In the genomic region with DNA sequence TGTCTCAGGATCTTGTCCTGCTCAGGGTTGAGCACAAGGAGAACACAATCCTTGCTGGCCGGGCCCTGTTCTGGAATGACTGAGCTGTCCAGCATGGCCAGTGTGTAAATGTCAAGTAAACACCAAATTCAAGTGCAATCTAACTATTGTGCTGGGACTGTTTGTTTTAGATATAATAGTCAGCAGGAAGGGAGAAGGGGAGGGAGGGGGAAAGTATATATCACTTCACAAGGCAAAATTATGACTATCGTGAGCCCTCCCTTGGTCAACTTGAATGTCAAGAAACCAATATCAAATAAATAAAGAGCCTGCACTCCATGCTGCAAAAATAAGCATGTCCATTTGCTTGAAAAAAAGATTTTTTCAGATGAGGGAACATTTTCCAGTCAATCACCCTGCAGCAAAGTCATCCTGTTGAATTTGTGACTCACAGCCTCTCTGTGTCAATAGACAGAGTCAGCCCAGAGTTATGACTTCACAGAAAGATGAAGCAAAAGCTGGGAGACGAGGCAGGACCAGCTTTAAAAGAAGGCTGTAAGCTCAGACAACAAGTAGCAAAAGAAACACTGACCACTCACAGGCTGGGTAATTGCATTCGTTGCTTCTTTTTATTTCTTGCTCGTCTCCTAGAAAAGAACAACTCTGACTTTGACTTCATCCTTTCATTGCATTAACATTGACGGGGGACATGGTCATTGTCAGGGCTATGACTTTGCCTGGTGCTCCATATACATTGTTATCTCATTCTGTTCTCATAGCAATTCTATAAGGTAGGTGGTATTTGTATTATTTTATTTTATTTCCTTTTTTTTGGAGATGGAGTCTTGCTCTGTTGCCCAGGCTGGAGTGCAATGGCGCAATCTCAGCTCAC, we compare ENCODE assay signal across 9 cellular contexts.
DNase-seq lines count a peak whose midpoint lies in the region.
"Had no signal": no experiment of that assay in that cellular context is flagged by ENCODE, and none has a peak within 500 bp of the region (broad histone marks: within the 10 kb centered on the region; RNA-seq: fewer than 3 reads in every experiment).

No MANE protein-coding gene starts in this region.

- no peaks in the 10 kb centered on the region for H3K36me3 ChIP-seq in mucosa of rectum (ENCODE audit: control insufficient read depth in 2 of 2, insufficient read depth in 2 of 2, low read length in 2 of 2)

- H3K4me3 ChIP-seq in mucosa of rectum (ENCODE audit: low read length in 2 of 2), result peak overlapping the region; percentile 23 to 28

- peaks cover 7 to 17% of the 10 kb centered on the region in 2 donors for H3K4me1 ChIP-seq in mucosa of rectum (ENCODE audit: control insufficient read depth in 2 of 2, insufficient read depth in 2 of 2, low read length in 2 of 2)

- peak; percentile 50 for DNase-seq in COLO668 (lab: John Stamatoyannopoulos, UW; ENCODE audit: unreplicated experiment)
- peak; percentile 52 for DNase-seq in NCI-H2196 (lab: John Stamatoyannopoulos, UW; ENCODE audit: unreplicated experiment)
- peak; percentile 85 for DNase-seq in dedifferentiated amniotic fluid mesenchymal stem cell (ENCODE audit: extremely low spot score)
- no peak for DNase-seq in NCI-H1092 treated with DMSO at 0.1 percent for 48 hours (lab: John Stamatoyannopoulos, UW)
- no peak for DNase-seq in stimulated activated CD4-positive, alpha-beta T cell treated with anti-CD3 and anti-CD28 coated beads, Interleukin-2, amount 100 ng/mL, for 24 hours
- DNase-seq in globus pallidus (ENCODE audit: low spot score), result no peak
- no peak for DNase-seq in NCI-H128 (lab: John Stamatoyannopoulos, UW; ENCODE audit: unreplicated experiment)
- DNase-seq: T-helper 2 cell had no signal

- peak overlapping the region; percentile 49 to 56 for H3K27ac ChIP-seq in mucosa of rectum (ENCODE audit: low read depth in 2 of 2, low read length in 2 of 2)

- peak overlapping the region in 1 of 2 donors; percentile 36 for H3K9ac ChIP-seq in mucosa of rectum (ENCODE audit: low read depth in 1 of 2, low read length in 2 of 2)

- no peaks in the 10 kb centered on the region for H3K9me3 ChIP-seq in mucosa of rectum (ENCODE audit: control insufficient read depth in 2 of 2, low read length in 2 of 2)

- H3K27me3 ChIP-seq in mucosa of rectum (ENCODE audit: control insufficient read depth in 2 of 2, insufficient read depth in 2 of 2, low read length in 2 of 2), result no peaks in the 10 kb centered on the region

Comparison
In these comparisons a context has a peak if more than half of its experiments do, and no peak if none do; other contexts are left out.
1. DNase-seq: peak in COLO668 (single experiment), NCI-H2196 (single experiment) and dedifferentiated amniotic fluid mesenchymal stem cell (single experiment); none in NCI-H1092 treated with DMSO at 0.1 percent for 48 hours (single experiment), stimulated activated CD4-positive, alpha-beta T cell treated with anti-CD3 and anti-CD28 coated beads, Interleukin-2, amount 100 ng/mL, for 24 hours (0 of 2), globus pallidus (single experiment) and NCI-H128 (single experiment).